19 cellular contexts compared by ENCODE assay signal in the genomic region with DNA sequence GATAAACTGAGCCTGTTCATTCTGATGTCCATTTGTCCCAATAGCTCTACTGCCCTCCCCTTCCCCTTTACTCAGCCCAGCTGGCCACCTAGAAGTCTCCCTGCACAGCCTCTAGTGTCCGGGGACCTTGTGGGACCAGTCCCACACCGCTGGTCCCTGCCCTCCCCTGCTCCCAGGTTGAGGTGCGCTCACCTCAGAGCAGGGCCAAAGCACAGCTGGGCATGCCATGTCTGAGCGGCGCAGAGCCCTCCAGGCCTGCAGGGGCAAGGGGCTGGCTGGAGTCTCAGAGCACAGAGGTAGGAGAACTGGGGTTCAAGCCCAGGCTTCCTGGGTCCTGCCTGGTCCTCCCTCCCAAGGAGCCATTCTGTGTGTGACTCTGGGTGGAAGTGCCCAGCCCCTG. TPM values are rescaled to one million over a fixed set of nuclear protein-coding genes. Genes with fewer than 3 reads are reported as not detected.
DNase-seq lines count a peak whose midpoint lies in the region; ATAC-seq, FAIRE-seq and TF ChIP-seq lines count a peak whose summit lies in the region.
"Had no signal": no experiment of that assay in that cellular context is flagged by ENCODE, and none has a peak within 500 bp of the region (broad histone marks: within the 10 kb centered on the region; RNA-seq: fewer than 3 reads in every experiment).

No MANE protein-coding gene starts in this region.

- H2AFZ ChIP-seq in ACC112 (ENCODE audit: low read length, unreplicated experiment) = no peak overlapping the region
- H2AFZ ChIP-seq in HepG2 (ENCODE audit: low read length) = no peak overlapping the region

- H3K27ac ChIP-seq in ACC112 (ENCODE audit: low read depth, low read length) = peak overlapping the region; percentile 86
- peak overlapping the region; percentile 40 for H3K27ac ChIP-seq in HUES48 (ENCODE audit: low read depth, low read length)
- peak overlapping the region; percentile 78 for H3K27ac ChIP-seq in brain microvascular endothelial cell
- H3K27ac ChIP-seq in HepG2 (ENCODE audit: extremely low read length, insufficient read depth, low read length) = no peak overlapping the region
- H3K27ac ChIP-seq in suprapubic skin = no peak overlapping the region
- H3K27ac ChIP-seq: HL-60 had no signal

- WGBS in HepG2 (ENCODE audit: low lambda C conversion rate) = 88% methylated on average over 5 of the region's 5 CpGs
- WGBS in suprapubic skin = 90% methylated on average over 2 of the region's 5 CpGs

- BruUV-seq in HepG2 (replicated peaks; lab: Mats Ljungman, UMichigan) = no TSS peak

- DNase-seq in brain microvascular endothelial cell (no peak), HepG2 (ENCODE audit: low spot score) (no peak), RKO (ENCODE audit: low spot score) (no peak), cerebellum (ENCODE audit: low spot score) (no peak), suprapubic skin (ENCODE audit: low spot score in 2 of 2) (no peak)
- DNase-seq: Caco-2, DMS53, Karpas-422, MM.1S, NCI-H1105 treated with DMSO at 0.1 percent for 48 hours, NCI-H2029, NCI-H510A treated with DMSO at 0.1 percent for 48 hours, SIG-M5 had no signal

- CTCF ChIA-PET in HepG2 (lab: Yijun Ruan, JAX; ENCODE audit: low intra/inter-chr PET ratio, low total read pairs) = no interaction called here

- H3K27me3 ChIP-seq in ACC112 (ENCODE audit: insufficient read depth, low read length) (no peaks in the 10 kb centered on the region), HUES48 (ENCODE audit: control insufficient read depth, insufficient read depth, low read length) (no peaks in the 10 kb centered on the region), brain microvascular endothelial cell (replicated peaks) (no peaks in the 10 kb centered on the region), HepG2 (ENCODE audit: control insufficient read depth in 1 of 2, insufficient read depth in 2 of 2, low read length in 2 of 2) (no peaks in the 10 kb centered on the region), suprapubic skin (no peaks in the 10 kb centered on the region)

- no peak for FAIRE-seq in HepG2 (lab: Jason Lieb, UNC)
- FAIRE-seq: GM12878, RCC 7860 had no signal

- no peak for TF ChIP-seq EP300 in HepG2 (IDR thresholded peaks at IDR 0.05; ENCODE audit: low read depth in 2 of 2, low read length in 2 of 2)
- no peak for TF ChIP-seq EP300 in HepG2 (CRISPR knock-in tag; IDR thresholded peaks at IDR 0.05; ENCODE audit: borderline replicate concordance)
- no peak for TF ChIP-seq EP300 in suprapubic skin (IDR thresholded peaks at IDR 0.05)

- no peak for TF ChIP-seq CTCF in brain microvascular endothelial cell (IDR thresholded peaks at IDR 0.05; ENCODE audit: low read depth, low read length, missing control alignments)
- TF ChIP-seq CTCF in HepG2 (CRISPR knock-in tag; IDR thresholded peaks at IDR 0.05) = no peak
- no peak for TF ChIP-seq CTCF in suprapubic skin (IDR thresholded peaks at IDR 0.05)

- POLR2A ChIA-PET in HepG2 (lab: Yijun Ruan, JAX) = interaction anchor here (1.0 to 2.3 kb wide), 3 partner anchors 8 to 22 kb away, joined by 3 to 13 read pairs (median 7); no protein-coding TSS in a partner anchor

- intact Hi-C loops in HepG2 (cut with micrococcal nuclease; ENCODE audit: unreplicated experiment) = no loop called here

- H3K36me3 ChIP-seq in ACC112 (ENCODE audit: insufficient read depth, low read length) (peaks cover 35% of the 10 kb centered on the region), HUES48 (ENCODE audit: control insufficient read depth, insufficient read depth, low read length) (peaks cover 4% of the 10 kb centered on the region; the same call in 1 of the 2 replicates), brain microvascular endothelial cell (replicated peaks) (peaks cover 10% of the 10 kb centered on the region), HepG2 (replicated peaks in 1 of 2; ENCODE audit: control insufficient read depth in 1 of 2, insufficient read depth in 2 of 2, low read length in 2 of 2) (peaks cover 0 to 12% of the 10 kb centered on the region in 2 experiments; a peak in 2 of 5 replicates), suprapubic skin (peaks cover 46% of the 10 kb centered on the region)

- no peaks in the 10 kb centered on the region for H4K20me1 ChIP-seq in HepG2 (ENCODE audit: insufficient read depth, low read length)

- peaks cover 49% of the 10 kb centered on the region for H3K4me1 ChIP-seq in ACC112 (ENCODE audit: control insufficient read depth, insufficient read depth, low read length, unreplicated experiment)
- H3K4me1 ChIP-seq in HUES48 (ENCODE audit: control insufficient read depth, insufficient read depth, low read length) = peaks cover 12% of the 10 kb centered on the region
- peaks cover 30% of the 10 kb centered on the region for H3K4me1 ChIP-seq in HepG2 (ENCODE audit: insufficient read depth, low read length)
- H3K4me1 ChIP-seq in suprapubic skin = no peaks in the 10 kb centered on the region
- H3K4me1 ChIP-seq: Caco-2 had no signal

- H3K9me3 ChIP-seq in HUES48 (ENCODE audit: control insufficient read depth, insufficient read depth, low read length) (peaks cover 10% of the 10 kb centered on the region), HepG2 (ENCODE audit: low read length) (peaks cover 9% of the 10 kb centered on the region), suprapubic skin (peaks cover 7% of the 10 kb centered on the region)
- H3K9me3 ChIP-seq: Caco-2 had no signal

- no peaks in the 10 kb centered on the region for H3K79me2 ChIP-seq in ACC112 (ENCODE audit: control insufficient read depth, insufficient read depth, low read length, unreplicated experiment)
- H3K79me2 ChIP-seq in HepG2 (ENCODE audit: insufficient read depth, low read length) = no peaks in the 10 kb centered on the region

- ATAC-seq in HepG2 = peak; percentile 4; the same call in 2 of the 3 replicates
- ATAC-seq in HG02884 (IDR thresholded peaks at IDR 0.05; ENCODE audit: unreplicated experiment) = no peak
- ATAC-seq: GM12878 had no signal

- H3K9ac ChIP-seq in HUES48 (ENCODE audit: low read depth, low read length) (no peak overlapping the region), HepG2 (ENCODE audit: insufficient read depth, low read depth, low read length) (no peak overlapping the region)

- in situ Hi-C loops in brain microvascular endothelial cell (cut with HindIII; ENCODE audit: low pct_ligation_motif_present, low sequenced_read_pairs) (no loop called here), HepG2 (cut with HindIII; ENCODE audit: extremely low pct_ligation_motif_present, low pct_unique_long_range_greater_than_20kb) (no loop called here)

- TF ChIP-seq RAD21 in HepG2 (CRISPR knock-in tag; IDR thresholded peaks at IDR 0.05) = no peak

- no peak overlapping the region for H3K4me2 ChIP-seq in HepG2 (ENCODE audit: low read depth, low read length)

- no peak for TF ChIP-seq POLR2A in HepG2 (IDR thresholded peaks at IDR 0.05; ENCODE audit: insufficient read depth in 1 of 2, low read depth in 2 of 2, low read length in 2 of 2)
- no peak for TF ChIP-seq POLR2A in suprapubic skin (IDR thresholded peaks at IDR 0.05)

- H3K4me3 ChIP-seq in ACC112 (ENCODE audit: low read depth, low read length) (no peak overlapping the region), HUES48 (ENCODE audit: low read depth, low read length) (no peak overlapping the region), brain microvascular endothelial cell (ENCODE audit: low read depth, low read length) (no peak overlapping the region), HepG2 (replicated peaks in 1 of 3; ENCODE audit: insufficient read depth in 1 of 3, low read depth in 2 of 3, low read length in 3 of 3) (no peak overlapping the region), suprapubic skin (no peak overlapping the region)
- H3K4me3 ChIP-seq: GM12878 had no signal

RNA-seq across cellular contexts. Expression of a gene that starts 24.7 kb away (rescaled TPM):
- total RNA-seq in HepG2 (2016; rRNA removed; fragmentation: Illumina TruSeq; extraction: Trizol) (9.7 and 11.2 TPM in 2 replicates), cerebellum (6.9 TPM), suprapubic skin (10 to 100 TPM; 20.6 to 25.6 (median 21.6) TPM)
- total RNA-seq in HepG2 (2016; cell fraction: cytosol; rRNA removed; fragmentation: Illumina TruSeq; extraction: Trizol; ENCODE audit: low read depth) = 1.9 and 2.5 TPM in 2 replicates
- total RNA-seq in HepG2 (2016; cell fraction: insoluble cytoplasmic fraction; rRNA removed; fragmentation: Illumina TruSeq; extraction: Trizol) = 9.2 and 10.0 TPM in 2 replicates
- total RNA-seq in HepG2 (2016; cell fraction: membrane; rRNA removed; fragmentation: Illumina TruSeq; extraction: Trizol) = 6.3 and 6.7 TPM in 2 replicates
- total RNA-seq in HepG2 (2016; cell fraction: nucleus; rRNA removed; fragmentation: Illumina TruSeq; extraction: Trizol) = 4.8 and 7.1 TPM in 2 replicates
- 7.1 and 7.9 TPM in 2 replicates for polyA plus RNA-seq in HepG2 (2011; rRNA removed)
- 6.3 and 6.8 TPM in 2 replicates for polyA plus RNA-seq in HepG2 (2011; cell fraction: cytosol; rRNA removed)
- 6.9 and 8.4 TPM in 2 replicates for polyA plus RNA-seq in HepG2 (2011; cell fraction: nucleus; rRNA removed)
- 4.1 and 4.3 TPM in 2 replicates for polyA plus RNA-seq in HepG2 (2012)
- 1.5 and 1.6 TPM in 2 replicates for polyA plus RNA-seq in HepG2 (2016; cell fraction: cytosol; fragmentation: Illumina TruSeq; extraction: Trizol; ENCODE audit: low read depth)
- polyA plus RNA-seq in HepG2 (2016; cell fraction: insoluble cytoplasmic fraction; fragmentation: Illumina TruSeq; extraction: Trizol; ENCODE audit: low read depth) = 7.5 and 8.6 TPM in 2 replicates
- 3.0 and 4.3 TPM in 2 replicates for polyA plus RNA-seq in HepG2 (2016; cell fraction: membrane; fragmentation: Illumina TruSeq; extraction: Trizol; ENCODE audit: low read depth)
- 13.2 and 13.8 TPM in 2 replicates for polyA plus RNA-seq in HepG2 (2016; cell fraction: nucleus; fragmentation: Illumina TruSeq; extraction: Trizol; ENCODE audit: insufficient read depth, low read depth)
- 14.3 and 23.1 TPM in 2 replicates for polyA minus RNA-seq in HepG2 (2011; rRNA and poly(A)+ RNA removed; ENCODE audit: low replicate concordance)
- 5.5 TPM in 2 replicates for polyA minus RNA-seq in HepG2 (2011; cell fraction: cytosol; rRNA and poly(A)+ RNA removed)
- polyA minus RNA-seq in HepG2 (2011; cell fraction: nucleus; rRNA and poly(A)+ RNA removed) = 1.8 and 2.4 TPM in 2 replicates

RNA-seq across cellular contexts. Expression of a gene that starts 40.8 kb away (rescaled TPM):
- total RNA-seq in HepG2 (2016; rRNA removed; fragmentation: Illumina TruSeq; extraction: Trizol) (1,854 and 2,285 TPM in 2 replicates), cerebellum (907 TPM), suprapubic skin (1,000 to 10,000 TPM; 1,092 to 2,148 (median 1,858) TPM)
- total RNA-seq in HepG2 (2016; cell fraction: cytosol; rRNA removed; fragmentation: Illumina TruSeq; extraction: Trizol; ENCODE audit: low read depth) = 2,437 and 2,775 TPM in 2 replicates
- 1,859 and 2,386 TPM in 2 replicates for total RNA-seq in HepG2 (2016; cell fraction: insoluble cytoplasmic fraction; rRNA removed; fragmentation: Illumina TruSeq; extraction: Trizol)
- total RNA-seq in HepG2 (2016; cell fraction: membrane; rRNA removed; fragmentation: Illumina TruSeq; extraction: Trizol) = 4,119 and 4,316 TPM in 2 replicates
- 734 and 771 TPM in 2 replicates for total RNA-seq in HepG2 (2016; cell fraction: nucleus; rRNA removed; fragmentation: Illumina TruSeq; extraction: Trizol)
- polyA plus RNA-seq in HepG2 (2011; rRNA removed) = 2,253 and 2,726 TPM in 2 replicates
- 2,315 and 3,589 TPM in 2 replicates for polyA plus RNA-seq in HepG2 (2011; cell fraction: cytosol; rRNA removed)
- polyA plus RNA-seq in HepG2 (2011; cell fraction: nucleus; rRNA removed) = 1,402 and 1,561 TPM in 2 replicates
- polyA plus RNA-seq in HepG2 (2012) = 2,161 and 2,246 TPM in 2 replicates
- 3,096 and 3,343 TPM in 2 replicates for polyA plus RNA-seq in HepG2 (2016; cell fraction: cytosol; fragmentation: Illumina TruSeq; extraction: Trizol; ENCODE audit: low read depth)
- 2,345 and 2,428 TPM in 2 replicates for polyA plus RNA-seq in HepG2 (2016; cell fraction: insoluble cytoplasmic fraction; fragmentation: Illumina TruSeq; extraction: Trizol; ENCODE audit: low read depth)
- polyA plus RNA-seq in HepG2 (2016; cell fraction: membrane; fragmentation: Illumina TruSeq; extraction: Trizol; ENCODE audit: low read depth) = 4,116 and 4,234 TPM in 2 replicates
- 1,389 and 1,424 TPM in 2 replicates for polyA plus RNA-seq in HepG2 (2016; cell fraction: nucleus; fragmentation: Illumina TruSeq; extraction: Trizol; ENCODE audit: insufficient read depth, low read depth)
- polyA minus RNA-seq in HepG2 (2011; rRNA and poly(A)+ RNA removed; ENCODE audit: low replicate concordance) = 921 and 1,139 TPM in 2 replicates
- 630 and 657 TPM in 2 replicates for polyA minus RNA-seq in HepG2 (2011; cell fraction: cytosol; rRNA and poly(A)+ RNA removed)
- polyA minus RNA-seq in HepG2 (2011; cell fraction: nucleus; rRNA and poly(A)+ RNA removed) = 275 and 369 TPM in 2 replicates

Comparison
In these comparisons a context has a peak if more than half of its experiments do, and no peak if none do; other contexts are left out.
1. H3K27ac ChIP-seq: peak in ACC112 (single experiment), HUES48 (single experiment) and brain microvascular endothelial cell (single experiment); none in HepG2 (single experiment) and suprapubic skin (single experiment).